30 cellular contexts compared by ENCODE assay signal in the genomic region with DNA sequence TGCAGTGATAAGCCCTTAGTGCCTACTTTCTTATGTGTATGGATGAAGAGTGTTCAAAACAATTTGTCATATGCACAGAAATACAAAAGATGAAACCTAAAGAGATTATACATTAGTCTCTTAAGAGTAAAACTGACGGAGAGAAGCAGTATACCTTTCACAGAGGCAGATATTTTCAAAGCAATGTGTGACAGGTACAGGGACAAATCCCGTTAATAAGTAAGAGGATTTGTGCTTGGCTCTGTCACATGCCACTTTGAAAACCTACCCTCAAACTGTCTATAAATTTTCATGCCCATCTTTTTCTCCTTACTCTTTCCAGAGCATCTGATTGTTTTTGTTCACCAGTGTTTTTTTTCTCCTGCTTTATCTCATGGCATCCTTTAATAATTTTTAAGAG.
"Had no signal": no experiment of that assay in that cellular context is flagged by ENCODE, and none has a peak within 500 bp of the region (broad histone marks: within the 10 kb centered on the region; RNA-seq: fewer than 3 reads in every experiment).

No MANE protein-coding gene starts in this region.

- H3K27ac ChIP-seq: ascending aorta, cardiac muscle cell, VCaP had no signal

- H3K36me3 ChIP-seq: ascending aorta, cardiac muscle cell had no signal

- DNase-seq: activated B cell treated with CpG ODN at 0.5 μM for 24 hours; activated CD4-positive, alpha-beta memory T cell treated with anti-CD3 and anti-CD28 coated beads, Interleukin-2, amount 10 ng/mL, durations not matched to agents 7 days and 5 days; activated CD4-positive, alpha-beta T cell treated with anti-CD3 and anti-CD28 coated beads for 1 hour; activated CD4-positive, alpha-beta T cell treated with anti-CD3 and anti-CD28 coated beads for 36 hours; activated CD4-positive, alpha-beta T cell treated with anti-CD3 and anti-CD28 coated beads for 48 hours; activated CD4-positive, alpha-beta T cell treated with anti-CD3 and anti-CD28 coated beads, Interleukin-2, amount 10 ng/mL, durations not matched to agents 7 days and 5 days; activated CD4-positive, alpha-beta T cell treated with anti-CD3 and anti-CD28 coated beads, Interleukin-2, amount 50 U/mL, for 48 hours; activated CD8-positive, alpha-beta memory T cell treated with anti-CD3 and anti-CD28 coated beads for 24 hours; activated CD8-positive, alpha-beta memory T cell treated with anti-CD3 and anti-CD28 coated beads, Interleukin-2, amount 10 ng/mL, durations not matched to agents 7 days and 5 days; activated CD8-positive, alpha-beta memory T cell treated with anti-CD3 and anti-CD28 coated beads, Interleukin-2, amount 50 U/mL, for 48 hours; activated CD8-positive, alpha-beta T cell treated with anti-CD3 and anti-CD28 coated beads, Interleukin-2, amount 10 ng/mL, durations not matched to agents 7 days and 5 days; activated effector memory CD4-positive, alpha-beta T cell treated with Interleukin-2 at 50 U/mL for 16 hours; activated gamma-delta T cell; activated naive CD4-positive, alpha-beta T cell treated with anti-CD3 and anti-CD28 coated beads, Interleukin-2, amount 10 ng/mL, durations not matched to agents 7 days and 5 days; activated naive CD4-positive, alpha-beta T cell treated with Interleukin-2 at 50 U/mL for 16 hours; activated naive CD8-positive, alpha-beta T cell treated with anti-CD3 and anti-CD28 coated beads, Interleukin-2, amount 10 ng/mL, durations not matched to agents 7 days and 5 days; activated naive CD8-positive, alpha-beta T cell treated with anti-CD3 and anti-CD28 coated beads, Interleukin-2, amount 50 U/mL, for 24 hours; activated T-cell treated with anti-CD3 and anti-CD28 coated beads, Interleukin-2, amount 50 U/mL, for 24 hours; activated T-cell treated with anti-CD3 and anti-CD28 coated beads, Interleukin-2, amount 50 U/mL, for 48 hours; amygdala; anterior cingulate cortex; central memory CD4-positive, alpha-beta T cell; T-cell; T-helper 17 cell; T-helper 9 cell had no signal

- H3K4me3 ChIP-seq: ascending aorta, cardiac muscle cell had no signal

- FAIRE-seq: bronchial epithelial cell, TTC549 had no signal

- H3K9me3 ChIP-seq: ascending aorta had no signal

- H3K27me3 ChIP-seq: ascending aorta, cardiac muscle cell had no signal
